In the genomic region with DNA sequence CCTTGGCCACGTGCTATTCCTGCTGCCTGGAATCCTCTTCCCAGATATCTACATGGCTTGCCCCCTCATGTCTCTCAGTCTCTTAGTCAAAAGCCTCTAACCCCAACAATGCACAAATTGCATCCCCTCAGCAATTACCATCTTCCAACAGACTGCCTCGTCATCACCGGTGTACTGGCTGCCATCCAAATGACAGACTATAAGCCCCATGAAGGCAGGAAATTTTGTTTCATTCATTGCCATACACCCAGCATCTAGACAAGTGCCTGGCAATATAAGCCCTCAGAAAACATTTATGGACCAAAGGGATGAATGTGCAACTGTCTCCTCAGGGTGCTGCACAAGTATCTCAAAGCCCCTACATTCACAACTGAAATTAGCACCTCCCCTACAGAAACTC, we compare ENCODE assay signal across 35 cellular contexts. TPM values are rescaled to one million over a fixed set of nuclear protein-coding genes. Genes with fewer than 3 reads are reported as not detected.
"Had no signal": no experiment of that assay in that cellular context is flagged by ENCODE, and none has a peak within 500 bp of the region (broad histone marks: within the 10 kb centered on the region; RNA-seq: fewer than 3 reads in every experiment).

No MANE protein-coding gene starts in this region.

- DNase-seq: activated B cell treated with CpG ODN at 0.5 μM for 24 hours; activated CD4-positive, alpha-beta memory T cell treated with anti-CD3 and anti-CD28 coated beads for 36 hours; activated CD4-positive, alpha-beta T cell treated with anti-CD3 and anti-CD28 coated beads for 4 hours; activated CD4-positive, alpha-beta T cell treated with anti-CD3 and anti-CD28 coated beads, Interleukin-2, amount 10 ng/mL, durations not matched to agents 24 days and 14 days; activated CD4-positive, alpha-beta T cell treated with anti-CD3 and anti-CD28 coated beads, Interleukin-2, amount 50 U/mL, for 1 hour; activated CD4-positive, alpha-beta T cell treated with anti-CD3 and anti-CD28 coated beads, Interleukin-2, amount 50 U/mL, for 4 hours; activated CD4-positive, CD25-positive, alpha-beta regulatory T cell treated with anti-CD3 and anti-CD28 coated beads, Interleukin-2, amount 50 U/mL, for 72 hours; activated CD8-positive, alpha-beta memory T cell treated with anti-CD3 and anti-CD28 coated beads, Interleukin-2, amount 50 U/mL, for 4 hours; activated CD8-positive, alpha-beta T cell treated with anti-CD3 and anti-CD28 coated beads for 36 hours; activated effector memory CD4-positive, alpha-beta T cell treated with anti-CD3 and anti-CD28 coated beads, Interleukin-2, amount 50 U/mL, for 16 hours; activated gamma-delta T cell treated with Interleukin-2 at 50 U/mL for 16 hours; activated naive CD4-positive, alpha-beta T cell; activated naive CD4-positive, alpha-beta T cell treated with anti-CD3 and anti-CD28 coated beads for 36 hours; activated naive CD4-positive, alpha-beta T cell treated with anti-CD3 and anti-CD28 coated beads, Interleukin-2, amount 50 U/mL, for 16 hours; activated naive CD8-positive, alpha-beta T cell treated with anti-CD3 and anti-CD28 coated beads for 36 hours; activated T-cell treated with anti-CD3 and anti-CD28 coated beads for 4 hours; activated T-cell treated with anti-CD3 and anti-CD28 coated beads, Interleukin-2, amount 50 U/mL, for 1 hour; activated T-cell treated with anti-CD3 and anti-CD28 coated beads, Interleukin-2, amount 50 U/mL, for 4 hours; activated T-cell treated with anti-CD3 and anti-CD28 coated beads, Interleukin-2, amount 50 U/mL, for 72 hours; adrenal gland; amniotic stem cell; aorta; body of pancreas; brain microvascular endothelial cell; central memory CD4-positive, alpha-beta T cell; T-helper 1 cell; T-helper 2 cell; T-helper 9 cell had no signal

- H3K27ac Mint-ChIP-seq: activated B cell treated with CpG ODN at 0.5 μM for 24 hours; activated CD4-positive, alpha-beta memory T cell treated with anti-CD3 and anti-CD28 coated beads for 36 hours; activated CD4-positive, alpha-beta T cell treated with anti-CD3 and anti-CD28 coated beads, Interleukin-2, amount 10 ng/mL, durations not matched to agents 24 days and 14 days; activated CD8-positive, alpha-beta T cell treated with anti-CD3 and anti-CD28 coated beads for 36 hours; activated naive CD4-positive, alpha-beta T cell treated with anti-CD3 and anti-CD28 coated beads for 36 hours; activated naive CD4-positive, alpha-beta T cell treated with anti-CD3 and anti-CD28 coated beads, Interleukin-2, amount 50 U/mL, for 72 hours; activated naive CD8-positive, alpha-beta T cell treated with anti-CD3 and anti-CD28 coated beads for 36 hours; activated T-cell treated with anti-CD3 and anti-CD28 coated beads, Interleukin-2, amount 50 U/mL, for 72 hours; activated T-helper 1 cell treated with anti-CD3 and anti-CD28 coated beads, Interleukin-12 subunit alpha, Interleukin-12 subunit beta, Interleukin-2, Interleukin-4 antibody, amounts not matched to agents 30 ng/mL and 10 ng/mL and 1 ng/mL, durations not matched to agents 14 hours and 24 hours and 36 hours; activated T-helper 17 cell treated with anti-CD3 and anti-CD28 coated beads, Interleukin-2, amount 50 U/mL, for 72 hours; T-helper 1 cell treated with Interleukin-12 subunit alpha and Interleukin-12 subunit beta and Interleukin-4 antibody, amounts not matched to agents 30 μg/mL and 1 μg/mL, for 36 hours; T-helper 2 cell treated with Interferon-gamma antibody and Interleukin-4, amounts not matched to agents 5 μg/mL and 100 μg/mL, for 36 hours had no signal

- H3K4me1 ChIP-seq: body of pancreas had no signal

- H3K36me3 ChIP-seq: adrenal gland, brain microvascular endothelial cell, breast epithelium had no signal

- H3K27me3 ChIP-seq: adrenal gland, body of pancreas, brain microvascular endothelial cell, breast epithelium had no signal

- H3K4me3 Mint-ChIP-seq: activated B cell treated with CpG ODN at 0.5 μM for 24 hours; activated CD4-positive, alpha-beta memory T cell treated with anti-CD3 and anti-CD28 coated beads for 36 hours; activated CD4-positive, alpha-beta T cell treated with anti-CD3 and anti-CD28 coated beads, Interleukin-2, amount 10 ng/mL, durations not matched to agents 24 days and 14 days; activated CD8-positive, alpha-beta T cell treated with anti-CD3 and anti-CD28 coated beads for 36 hours; activated naive CD4-positive, alpha-beta T cell treated with anti-CD3 and anti-CD28 coated beads for 36 hours; activated naive CD8-positive, alpha-beta T cell treated with anti-CD3 and anti-CD28 coated beads for 36 hours; activated T-cell treated with anti-CD3 and anti-CD28 coated beads, Interleukin-2, amount 50 U/mL, for 4 hours; activated T-cell treated with anti-CD3 and anti-CD28 coated beads, Interleukin-2, amount 50 U/mL, for 72 hours; activated T-helper 1 cell treated with anti-CD3 and anti-CD28 coated beads, Interleukin-12 subunit alpha, Interleukin-12 subunit beta, Interleukin-2, Interleukin-4 antibody, amounts not matched to agents 30 ng/mL and 10 ng/mL and 1 ng/mL, durations not matched to agents 14 hours and 24 hours and 36 hours; activated T-helper 17 cell treated with anti-CD3 and anti-CD28 coated beads, Interleukin-2, amount 50 U/mL, for 72 hours; T-helper 1 cell treated with Interleukin-12 subunit alpha and Interleukin-12 subunit beta and Interleukin-4 antibody, amounts not matched to agents 30 μg/mL and 1 μg/mL, for 36 hours; T-helper 2 cell treated with Interferon-gamma antibody and Interleukin-4, amounts not matched to agents 5 μg/mL and 100 μg/mL, for 36 hours had no signal

- ATAC-seq: activated CD8-positive, alpha-beta T cell treated with anti-CD3 and anti-CD28 coated beads for 36 hours; activated naive CD4-positive, alpha-beta T cell treated with anti-CD3 and anti-CD28 coated beads, Interleukin-2, amount 50 U/mL, for 72 hours; activated T-cell treated with anti-CD3 and anti-CD28 coated beads, Interleukin-2, amount 50 U/mL, for 4 hours; activated T-cell treated with anti-CD3 and anti-CD28 coated beads, Interleukin-2, amount 50 U/mL, for 72 hours; activated T-helper 17 cell treated with anti-CD3 and anti-CD28 coated beads, Interleukin-2, amount 50 U/mL, for 72 hours; body of pancreas had no signal

- H3K9me3 Mint-ChIP-seq: activated B cell treated with CpG ODN at 0.5 μM for 24 hours; activated CD4-positive, alpha-beta memory T cell treated with anti-CD3 and anti-CD28 coated beads for 36 hours; activated CD8-positive, alpha-beta T cell treated with anti-CD3 and anti-CD28 coated beads for 36 hours; activated naive CD4-positive, alpha-beta T cell treated with anti-CD3 and anti-CD28 coated beads for 36 hours; activated naive CD8-positive, alpha-beta T cell treated with anti-CD3 and anti-CD28 coated beads for 36 hours; activated T-cell treated with anti-CD3 and anti-CD28 coated beads, Interleukin-2, amount 50 U/mL, for 4 hours; activated T-cell treated with anti-CD3 and anti-CD28 coated beads, Interleukin-2, amount 50 U/mL, for 72 hours; activated T-helper 1 cell treated with anti-CD3 and anti-CD28 coated beads, Interleukin-12 subunit alpha, Interleukin-12 subunit beta, Interleukin-2, Interleukin-4 antibody, amounts not matched to agents 30 ng/mL and 10 ng/mL and 1 ng/mL, durations not matched to agents 14 hours and 24 hours and 36 hours; activated T-helper 17 cell treated with anti-CD3 and anti-CD28 coated beads, Interleukin-2, amount 50 U/mL, for 72 hours; T-helper 1 cell treated with Interleukin-12 subunit alpha and Interleukin-12 subunit beta and Interleukin-4 antibody, amounts not matched to agents 30 μg/mL and 1 μg/mL, for 36 hours; T-helper 2 cell treated with Interferon-gamma antibody and Interleukin-4, amounts not matched to agents 5 μg/mL and 100 μg/mL, for 36 hours had no signal

- H3K36me3 Mint-ChIP-seq: activated CD4-positive, alpha-beta memory T cell treated with anti-CD3 and anti-CD28 coated beads for 36 hours; activated naive CD4-positive, alpha-beta T cell treated with anti-CD3 and anti-CD28 coated beads, Interleukin-2, amount 50 U/mL, for 72 hours; activated naive CD8-positive, alpha-beta T cell treated with anti-CD3 and anti-CD28 coated beads for 36 hours had no signal

- H3K27ac ChIP-seq: adrenal gland, body of pancreas, brain microvascular endothelial cell, VCaP had no signal

- H3K4me3 ChIP-seq: adrenal gland, body of pancreas, breast epithelium had no signal

- H3K4me1 Mint-ChIP-seq: activated B cell treated with CpG ODN at 0.5 μM for 24 hours; activated CD4-positive, alpha-beta T cell treated with anti-CD3 and anti-CD28 coated beads, Interleukin-2, amount 10 ng/mL, durations not matched to agents 24 days and 14 days; activated naive CD8-positive, alpha-beta T cell treated with anti-CD3 and anti-CD28 coated beads for 36 hours; activated T-helper 17 cell treated with anti-CD3 and anti-CD28 coated beads, Interleukin-2, amount 50 U/mL, for 72 hours had no signal

- H3K9me3 ChIP-seq: adrenal gland, body of pancreas, breast epithelium had no signal

RNA-seq across cellular contexts. Expression of gene GLT8D2, which starts 5.8 kb away (rescaled TPM):
- total RNA-seq: activated B cell treated with CpG ODN at 0.5 μM for 24 hours; activated CD4-positive, alpha-beta memory T cell treated with anti-CD3 and anti-CD28 coated beads for 36 hours; activated CD4-positive, alpha-beta T cell treated with anti-CD3 and anti-CD28 coated beads, Interleukin-2, amount 10 ng/mL, durations not matched to agents 24 days and 14 days; activated CD8-positive, alpha-beta T cell treated with anti-CD3 and anti-CD28 coated beads for 36 hours; activated naive CD4-positive, alpha-beta T cell treated with anti-CD3 and anti-CD28 coated beads for 36 hours had no signal
